ENCODE assay signal across 24 cellular contexts in genomic region chr3:64254443-64254842, GRCh38. TPM values are rescaled to one million over a fixed set of nuclear protein-coding genes. Genes with fewer than 3 reads are reported as not detected.
DNase-seq lines count a peak whose midpoint lies in the region; ATAC-seq, FAIRE-seq and TF ChIP-seq lines count a peak whose summit lies in the region.
"Had no signal": no experiment of that assay in that cellular context is flagged by ENCODE, and none has a peak within 500 bp of the region (broad histone marks: within the 10 kb centered on the region; RNA-seq: fewer than 3 reads in every experiment).

No MANE protein-coding gene starts in this region.

- H3K27ac ChIP-seq in smooth muscle cell (ENCODE audit: low read depth) (peak overlapping the region; percentile 33), pancreas (no peak overlapping the region)
- H3K27ac ChIP-seq: BLaER1 had no signal

- H3K27me3 ChIP-seq in Caco-2 (replicated peaks; ENCODE audit: control insufficient read depth, insufficient read depth, low read length), result no peaks in the 10 kb centered on the region
- H3K27me3 ChIP-seq in smooth muscle cell (ENCODE audit: low read depth), result no peaks in the 10 kb centered on the region
- H3K27me3 ChIP-seq in pancreas, result no peaks in the 10 kb centered on the region
- H3K27me3 ChIP-seq: BLaER1 had no signal

- no peak overlapping the region for H3K4me2 ChIP-seq in smooth muscle cell
- H3K4me2 ChIP-seq: BLaER1 had no signal

- H3K4me3 ChIP-seq in Caco-2 (ENCODE audit: low read depth, low read length) (no peak overlapping the region), smooth muscle cell (no peak overlapping the region), pancreas (no peak overlapping the region)
- H3K4me3 ChIP-seq: BLaER1 had no signal

- H3K79me2 ChIP-seq in smooth muscle cell (ENCODE audit: low read depth), result peaks cover 91% of the 10 kb centered on the region

- peak overlapping the region; percentile 42 for H3K27ac Mint-ChIP-seq in Caco-2 (ENCODE audit: unreplicated experiment)
- peak overlapping the region; percentile 87 for H3K27ac Mint-ChIP-seq in mesothelial cell of epicardium
- H3K27ac Mint-ChIP-seq: CD4-positive, CD25-positive, alpha-beta regulatory T cell had no signal

- CTCF ChIA-PET in Caco-2 (lab: Charles Lee), result no interaction called here

- intact Hi-C loops in Caco-2 (cut with micrococcal nuclease; ENCODE audit: unreplicated experiment), result loop anchor here (10.0 kb wide), 1 partner anchor 220 kb away; no protein-coding TSS in a partner anchor
- intact Hi-C loops in pancreas (cut with DNase I), result no loop called here

- peaks cover 97% of the 10 kb centered on the region for H4K20me1 ChIP-seq in smooth muscle cell (ENCODE audit: low read depth)
- H4K20me1 ChIP-seq: BLaER1 had no signal

- DNase-seq in Caco-2 (no peak), amniotic epithelial cell (ENCODE audit: low read depth) (peak; percentile 38), mesothelial cell of epicardium (ENCODE audit: low spot score in 2 of 2, unreplicated experiment in 2 of 2) (no peak), smooth muscle cell (lab: John Stamatoyannopoulos, UW; ENCODE audit: unreplicated experiment) (no peak), kidney tubule cell (ENCODE audit: low spot score) (no peak), pancreas (no peak)
- DNase-seq: CD4-positive, CD25-positive, alpha-beta regulatory T cell; DMS53; KG1; MM.1S; NCI-H1694; NCI-H2029 treated with DMSO at 0.1 percent for 48 hours; NCI-H226; NCI-H510A; NCI-H69; Right ventricle myocardium superior; RPMI8226 had no signal

- H3F3A ChIP-seq in smooth muscle cell (ENCODE audit: low read depth), result no peaks in the 10 kb centered on the region

- FAIRE-seq in pancreas (lab: Jason Lieb, UNC), result no peak
- FAIRE-seq: A204.1, H1, HTR-8/SVneo had no signal

- H3K4me1 ChIP-seq in Caco-2, result peaks cover 73% of the 10 kb centered on the region
- H3K4me1 ChIP-seq in smooth muscle cell (ENCODE audit: low read depth), result peaks cover 3% of the 10 kb centered on the region
- H3K4me1 ChIP-seq in pancreas, result no peaks in the 10 kb centered on the region
- H3K4me1 ChIP-seq: BLaER1 had no signal

- H3K4me3 Mint-ChIP-seq in Caco-2 (ENCODE audit: unreplicated experiment), result no peak overlapping the region
- no peak overlapping the region for H3K4me3 Mint-ChIP-seq in mesothelial cell of epicardium
- H3K4me3 Mint-ChIP-seq: CD4-positive, CD25-positive, alpha-beta regulatory T cell had no signal

- H3K4me1 Mint-ChIP-seq in Caco-2 (ENCODE audit: low read depth, unreplicated experiment), result peaks cover 29% of the 10 kb centered on the region
- peaks cover 42% of the 10 kb centered on the region for H3K4me1 Mint-ChIP-seq in mesothelial cell of epicardium
- H3K4me1 Mint-ChIP-seq: CD4-positive, CD25-positive, alpha-beta regulatory T cell had no signal

- ATAC-seq in HG02884 (IDR thresholded peaks at IDR 0.05; ENCODE audit: unreplicated experiment) (no peak), pancreas (no peak), HG03097 (IDR thresholded peaks at IDR 0.05; ENCODE audit: low FRiP score, unreplicated experiment) (no peak)
- ATAC-seq: HCT116 had no signal

- H2AFZ ChIP-seq in smooth muscle cell (ENCODE audit: low read depth), result no peak overlapping the region

- 70% methylated on average over 2 of the region's 2 CpGs for WGBS in smooth muscle cell (ENCODE audit: low lambda C conversion rate)
- WGBS in pancreas, 2 donors, result 84 to 97% methylated on average over 2 of the region's 2 CpGs

- no peaks in the 10 kb centered on the region for H3K36me3 ChIP-seq in Caco-2 (ENCODE audit: control insufficient read depth, insufficient read depth, low read length)
- H3K36me3 ChIP-seq in smooth muscle cell (ENCODE audit: low read depth), result no peaks in the 10 kb centered on the region
- H3K36me3 ChIP-seq in pancreas, result no peaks in the 10 kb centered on the region
- H3K36me3 ChIP-seq: BLaER1 had no signal

- no peaks in the 10 kb centered on the region for H3K9me3 ChIP-seq in Caco-2
- H3K9me3 ChIP-seq in smooth muscle cell (replicated peaks; ENCODE audit: low read depth), result no peaks in the 10 kb centered on the region
- H3K9me3 ChIP-seq in pancreas, result no peaks in the 10 kb centered on the region
- H3K9me3 ChIP-seq: BLaER1 had no signal

- TF ChIP-seq CTCF in Caco-2 (IDR thresholded peaks at IDR 0.05; ENCODE audit: insufficient read depth in 1 of 2, low read depth in 1 of 2, low read length in 1 of 2, severe bottlenecking in 1 of 2, unreplicated experiment in 1 of 2) (no peak), mesothelial cell of epicardium (IDR thresholded peaks at IDR 0.05; ENCODE audit: unreplicated experiment) (no peak), smooth muscle cell (IDR thresholded peaks at IDR 0.05; ENCODE audit: borderline replicate concordance, insufficient read depth, poor library complexity, severe bottlenecking) (no peak), pancreas (IDR thresholded peaks at IDR 0.05) (no peak)

- H3K27me3 Mint-ChIP-seq in Caco-2 (ENCODE audit: insufficient read depth, unreplicated experiment) (no peaks in the 10 kb centered on the region), mesothelial cell of epicardium (ENCODE audit: low read depth) (no peaks in the 10 kb centered on the region)

- H3K9me3 Mint-ChIP-seq in Caco-2 (ENCODE audit: unreplicated experiment) (no peaks in the 10 kb centered on the region), mesothelial cell of epicardium (no peaks in the 10 kb centered on the region)

- POLR2A ChIA-PET in Caco-2 (lab: Charles Lee), result no interaction called here

- H3K36me3 Mint-ChIP-seq in Caco-2 (ENCODE audit: insufficient read depth, unreplicated experiment) (no peaks in the 10 kb centered on the region), mesothelial cell of epicardium (peaks cover 5% of the 10 kb centered on the region)
- H3K36me3 Mint-ChIP-seq: CD4-positive, CD25-positive, alpha-beta regulatory T cell had no signal

- H3K9ac ChIP-seq in smooth muscle cell (ENCODE audit: low read depth), result no peak overlapping the region
- H3K9ac ChIP-seq: BLaER1 had no signal

- BruUV-seq in Caco-2 (replicated peaks; lab: Mats Ljungman, UMichigan), result no TSS peak

RNA-seq across cellular contexts. Expression of gene PRICKLE2, which starts 29.2 kb away (rescaled TPM):
- total RNA-seq in Caco-2 (2022), result 4.2 and 6.0 TPM in 2 replicates
- total RNA-seq in mesothelial cell of epicardium, result 41.3 to 46.2 TPM (median 43.2 TPM) in 3 replicates
- total RNA-seq in smooth muscle cell, result 49.9 and 68.9 TPM in 2 replicates
- 7.8 and 13.3 TPM in 2 replicates for polyA plus RNA-seq in smooth muscle cell
- 10 to 100 TPM in 2 of 6 donors, 1 to 10 TPM in 4; 5.0 to 13.9 (median 8.7) TPM for total RNA-seq in pancreas
- polyA plus RNA-seq in pancreas, result 1 to 10 TPM; 1.5 to 4.1 TPM
- polyA plus RNA-seq: CD4-positive, CD25-positive, alpha-beta regulatory T cell had no signal
